Comparison of ENCODE assay signal across 1 cellular context in genomic region chr1:160031368-160032164, GRCh38.
A peak's percentile ranks its signal among the peaks of the same experiment; 100 is the strongest.
TF ChIP-seq lines count a peak whose summit lies in the region.

Gene PIGM (minus strand): TSS chr1:160031990. CDS start chr1:160031739, 251 bp downstream.

TF ChIP-seq in WTC11, 78 proteins besides CTCF, POLR2A, EP300 and RAD21 (continued from another document and continues in another):
- TF ChIP-seq, protein P1, sequence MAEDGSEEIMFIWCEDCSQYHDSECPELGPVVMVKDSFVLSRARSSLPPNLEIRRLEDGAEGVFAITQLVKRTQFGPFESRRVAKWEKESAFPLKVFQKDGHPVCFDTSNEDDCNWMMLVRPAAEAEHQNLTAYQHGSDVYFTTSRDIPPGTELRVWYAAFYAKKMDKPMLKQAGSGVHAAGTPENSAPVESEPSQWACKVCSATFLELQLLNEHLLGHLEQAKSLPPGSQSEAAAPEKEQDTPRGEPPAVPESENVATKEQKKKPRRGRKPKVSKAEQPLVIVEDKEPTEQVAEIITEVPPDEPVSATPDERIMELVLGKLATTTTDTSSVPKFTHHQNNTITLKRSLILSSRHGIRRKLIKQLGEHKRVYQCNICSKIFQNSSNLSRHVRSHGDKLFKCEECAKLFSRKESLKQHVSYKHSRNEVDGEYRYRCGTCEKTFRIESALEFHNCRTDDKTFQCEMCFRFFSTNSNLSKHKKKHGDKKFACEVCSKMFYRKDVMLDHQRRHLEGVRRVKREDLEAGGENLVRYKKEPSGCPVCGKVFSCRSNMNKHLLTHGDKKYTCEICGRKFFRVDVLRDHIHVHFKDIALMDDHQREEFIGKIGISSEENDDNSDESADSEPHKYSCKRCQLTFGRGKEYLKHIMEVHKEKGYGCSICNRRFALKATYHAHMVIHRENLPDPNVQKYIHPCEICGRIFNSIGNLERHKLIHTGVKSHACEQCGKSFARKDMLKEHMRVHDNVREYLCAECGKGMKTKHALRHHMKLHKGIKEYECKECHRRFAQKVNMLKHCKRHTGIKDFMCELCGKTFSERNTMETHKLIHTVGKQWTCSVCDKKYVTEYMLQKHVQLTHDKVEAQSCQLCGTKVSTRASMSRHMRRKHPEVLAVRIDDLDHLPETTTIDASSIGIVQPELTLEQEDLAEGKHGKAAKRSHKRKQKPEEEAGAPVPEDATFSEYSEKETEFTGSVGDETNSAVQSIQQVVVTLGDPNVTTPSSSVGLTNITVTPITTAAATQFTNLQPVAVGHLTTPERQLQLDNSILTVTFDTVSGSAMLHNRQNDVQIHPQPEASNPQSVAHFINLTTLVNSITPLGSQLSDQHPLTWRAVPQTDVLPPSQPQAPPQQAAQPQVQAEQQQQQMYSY (CRISPR knock-in tag; IDR thresholded peaks at IDR 0.05) = peak; percentile 99
- TF ChIP-seq ZNF138 (CRISPR knock-in tag; conservative IDR thresholded peaks at IDR 0.05) (no peak), MXD4 (CRISPR knock-in tag; IDR thresholded peaks at IDR 0.05; ENCODE audit: borderline replicate concordance) (no peak), RORB (CRISPR knock-in tag; IDR thresholded peaks at IDR 0.05) (no peak), ZNF396 (CRISPR knock-in tag; IDR thresholded peaks at IDR 0.05; ENCODE audit: borderline replicate concordance) (no peak), JAZF1 (CRISPR knock-in tag; IDR thresholded peaks at IDR 0.05) (no peak), MYBL2 (CRISPR knock-in tag; IDR thresholded peaks at IDR 0.05) (no peak; the same call in 1 of the 2 replicates), ZNF317 (CRISPR knock-in tag; IDR thresholded peaks at IDR 0.05; ENCODE audit: borderline replicate concordance, low read depth) (no peak), NFE2L1 (CRISPR knock-in tag; IDR thresholded peaks at IDR 0.05) (no peak), FOXK1 (CRISPR knock-in tag; IDR thresholded peaks at IDR 0.05) (peak; percentile 54), IRF2 (CRISPR knock-in tag; IDR thresholded peaks at IDR 0.05; ENCODE audit: borderline replicate concordance, low read depth) (no peak), FOXP1 (CRISPR knock-in tag; IDR thresholded peaks at IDR 0.05; ENCODE audit: borderline replicate concordance) (peak; percentile 69; the same call in 1 of the 2 replicates), ZNF671 (CRISPR knock-in tag; IDR thresholded peaks at IDR 0.05) (no peak), ELF4 (CRISPR knock-in tag; IDR thresholded peaks at IDR 0.05; ENCODE audit: low read depth) (no peak), GRHL2 (CRISPR knock-in tag; IDR thresholded peaks at IDR 0.05; ENCODE audit: insufficient replicate concordance, severe bottlenecking) (no peak), USF2 (CRISPR knock-in tag; IDR thresholded peaks at IDR 0.05) (no peak), ZNF232 (CRISPR knock-in tag; IDR thresholded peaks at IDR 0.05) (0 out of 2 replicates have a peak, but pooled peaks have one; percentile 12), NR2C2 (CRISPR knock-in tag; IDR thresholded peaks at IDR 0.05) (no peak), ZNF219 (CRISPR knock-in tag; IDR thresholded peaks at IDR 0.05; ENCODE audit: borderline replicate concordance) (no peak), ZMAT4 (CRISPR knock-in tag; IDR thresholded peaks at IDR 0.05) (no peak)
- TF ChIP-seq, protein P2, sequence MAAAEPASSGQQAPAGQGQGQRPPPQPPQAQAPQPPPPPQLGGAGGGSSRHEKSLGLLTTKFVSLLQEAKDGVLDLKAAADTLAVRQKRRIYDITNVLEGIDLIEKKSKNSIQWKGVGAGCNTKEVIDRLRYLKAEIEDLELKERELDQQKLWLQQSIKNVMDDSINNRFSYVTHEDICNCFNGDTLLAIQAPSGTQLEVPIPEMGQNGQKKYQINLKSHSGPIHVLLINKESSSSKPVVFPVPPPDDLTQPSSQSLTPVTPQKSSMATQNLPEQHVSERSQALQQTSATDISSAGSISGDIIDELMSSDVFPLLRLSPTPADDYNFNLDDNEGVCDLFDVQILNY (CRISPR knock-in tag; IDR thresholded peaks at IDR 0.05) = peak; percentile 81; the same call in 1 of the 2 replicates
- TF ChIP-seq, protein P3, sequence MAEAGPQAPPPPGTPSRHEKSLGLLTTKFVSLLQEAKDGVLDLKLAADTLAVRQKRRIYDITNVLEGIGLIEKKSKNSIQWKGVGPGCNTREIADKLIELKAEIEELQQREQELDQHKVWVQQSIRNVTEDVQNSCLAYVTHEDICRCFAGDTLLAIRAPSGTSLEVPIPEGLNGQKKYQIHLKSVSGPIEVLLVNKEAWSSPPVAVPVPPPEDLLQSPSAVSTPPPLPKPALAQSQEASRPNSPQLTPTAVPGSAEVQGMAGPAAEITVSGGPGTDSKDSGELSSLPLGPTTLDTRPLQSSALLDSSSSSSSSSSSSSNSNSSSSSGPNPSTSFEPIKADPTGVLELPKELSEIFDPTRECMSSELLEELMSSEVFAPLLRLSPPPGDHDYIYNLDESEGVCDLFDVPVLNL (CRISPR knock-in tag; IDR thresholded peaks at IDR 0.05; ENCODE audit: borderline replicate concordance, low read depth) = no peak
- TF ChIP-seq, protein P4, sequence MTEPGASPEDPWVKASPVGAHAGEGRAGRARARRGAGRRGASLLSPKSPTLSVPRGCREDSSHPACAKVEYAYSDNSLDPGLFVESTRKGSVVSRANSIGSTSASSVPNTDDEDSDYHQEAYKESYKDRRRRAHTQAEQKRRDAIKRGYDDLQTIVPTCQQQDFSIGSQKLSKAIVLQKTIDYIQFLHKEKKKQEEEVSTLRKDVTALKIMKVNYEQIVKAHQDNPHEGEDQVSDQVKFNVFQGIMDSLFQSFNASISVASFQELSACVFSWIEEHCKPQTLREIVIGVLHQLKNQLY (CRISPR knock-in tag; IDR thresholded peaks at IDR 0.05) = no peak
- TF ChIP-seq, protein P5, sequence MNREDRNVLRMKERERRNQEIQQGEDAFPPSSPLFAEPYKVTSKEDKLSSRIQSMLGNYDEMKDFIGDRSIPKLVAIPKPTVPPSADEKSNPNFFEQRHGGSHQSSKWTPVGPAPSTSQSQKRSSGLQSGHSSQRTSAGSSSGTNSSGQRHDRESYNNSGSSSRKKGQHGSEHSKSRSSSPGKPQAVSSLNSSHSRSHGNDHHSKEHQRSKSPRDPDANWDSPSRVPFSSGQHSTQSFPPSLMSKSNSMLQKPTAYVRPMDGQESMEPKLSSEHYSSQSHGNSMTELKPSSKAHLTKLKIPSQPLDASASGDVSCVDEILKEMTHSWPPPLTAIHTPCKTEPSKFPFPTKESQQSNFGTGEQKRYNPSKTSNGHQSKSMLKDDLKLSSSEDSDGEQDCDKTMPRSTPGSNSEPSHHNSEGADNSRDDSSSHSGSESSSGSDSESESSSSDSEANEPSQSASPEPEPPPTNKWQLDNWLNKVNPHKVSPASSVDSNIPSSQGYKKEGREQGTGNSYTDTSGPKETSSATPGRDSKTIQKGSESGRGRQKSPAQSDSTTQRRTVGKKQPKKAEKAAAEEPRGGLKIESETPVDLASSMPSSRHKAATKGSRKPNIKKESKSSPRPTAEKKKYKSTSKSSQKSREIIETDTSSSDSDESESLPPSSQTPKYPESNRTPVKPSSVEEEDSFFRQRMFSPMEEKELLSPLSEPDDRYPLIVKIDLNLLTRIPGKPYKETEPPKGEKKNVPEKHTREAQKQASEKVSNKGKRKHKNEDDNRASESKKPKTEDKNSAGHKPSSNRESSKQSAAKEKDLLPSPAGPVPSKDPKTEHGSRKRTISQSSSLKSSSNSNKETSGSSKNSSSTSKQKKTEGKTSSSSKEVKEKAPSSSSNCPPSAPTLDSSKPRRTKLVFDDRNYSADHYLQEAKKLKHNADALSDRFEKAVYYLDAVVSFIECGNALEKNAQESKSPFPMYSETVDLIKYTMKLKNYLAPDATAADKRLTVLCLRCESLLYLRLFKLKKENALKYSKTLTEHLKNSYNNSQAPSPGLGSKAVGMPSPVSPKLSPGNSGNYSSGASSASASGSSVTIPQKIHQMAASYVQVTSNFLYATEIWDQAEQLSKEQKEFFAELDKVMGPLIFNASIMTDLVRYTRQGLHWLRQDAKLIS (CRISPR knock-in tag; IDR thresholded peaks at IDR 0.05; ENCODE audit: borderline replicate concordance) = no peak
- TF ChIP-seq, protein P6, sequence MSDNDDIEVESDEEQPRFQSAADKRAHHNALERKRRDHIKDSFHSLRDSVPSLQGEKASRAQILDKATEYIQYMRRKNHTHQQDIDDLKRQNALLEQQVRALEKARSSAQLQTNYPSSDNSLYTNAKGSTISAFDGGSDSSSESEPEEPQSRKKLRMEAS (CRISPR knock-in tag; IDR thresholded peaks at IDR 0.05) = peak; percentile 87
- TF ChIP-seq, protein P7, sequence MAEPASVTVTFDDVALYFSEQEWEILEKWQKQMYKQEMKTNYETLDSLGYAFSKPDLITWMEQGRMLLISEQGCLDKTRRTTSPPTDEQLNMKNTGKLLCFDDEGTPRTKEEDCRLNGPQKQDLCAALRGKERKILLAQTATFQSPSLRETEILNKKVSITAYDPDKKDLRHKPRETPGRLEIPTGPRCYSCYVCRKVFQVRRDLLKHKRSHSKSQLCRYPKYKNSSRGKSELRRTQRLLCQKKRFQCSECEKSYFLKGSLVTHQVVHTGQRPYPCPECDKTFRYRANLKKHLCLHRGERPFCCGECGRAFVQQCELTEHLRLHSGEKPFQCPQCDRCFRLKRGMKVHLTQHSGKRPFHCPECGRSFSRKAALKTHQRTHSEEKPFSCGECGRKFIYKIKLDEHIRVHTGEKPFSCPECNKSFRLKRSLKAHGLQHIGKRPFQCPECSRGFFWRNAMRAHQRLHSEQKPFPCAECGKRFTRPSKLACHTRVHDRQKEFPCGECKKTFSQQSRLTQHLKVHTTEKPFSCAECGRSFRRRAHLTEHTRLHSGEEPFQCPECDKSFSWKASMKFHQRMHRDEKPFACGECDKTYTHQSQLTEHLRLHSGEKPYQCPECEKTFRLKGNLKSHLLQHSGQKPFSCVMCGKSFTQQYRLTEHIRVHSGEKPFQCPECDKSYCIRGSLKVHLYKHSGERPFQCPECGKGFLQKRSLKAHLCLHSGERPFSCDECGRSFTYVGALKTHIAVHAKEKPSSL (CRISPR knock-in tag; conservative IDR thresholded peaks at IDR 0.05) = no peak
- TF ChIP-seq, protein P8, sequence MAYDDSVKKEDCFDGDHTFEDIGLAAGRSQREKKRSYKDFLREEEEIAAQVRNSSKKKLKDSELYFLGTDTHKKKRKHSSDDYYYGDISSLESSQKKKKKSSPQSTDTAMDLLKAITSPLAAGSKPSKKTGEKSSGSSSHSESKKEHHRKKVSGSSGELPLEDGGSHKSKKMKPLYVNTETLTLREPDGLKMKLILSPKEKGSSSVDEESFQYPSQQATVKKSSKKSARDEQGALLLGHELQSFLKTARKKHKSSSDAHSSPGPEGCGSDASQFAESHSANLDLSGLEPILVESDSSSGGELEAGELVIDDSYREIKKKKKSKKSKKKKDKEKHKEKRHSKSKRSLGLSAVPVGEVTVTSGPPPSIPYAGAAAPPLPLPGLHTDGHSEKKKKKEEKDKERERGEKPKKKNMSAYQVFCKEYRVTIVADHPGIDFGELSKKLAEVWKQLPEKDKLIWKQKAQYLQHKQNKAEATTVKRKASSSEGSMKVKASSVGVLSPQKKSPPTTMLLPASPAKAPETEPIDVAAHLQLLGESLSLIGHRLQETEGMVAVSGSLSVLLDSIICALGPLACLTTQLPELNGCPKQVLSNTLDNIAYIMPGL (CRISPR knock-in tag; IDR thresholded peaks at IDR 0.05) = peak; percentile 77; the same call in 1 of the 2 replicates
- TF ChIP-seq, protein P9, sequence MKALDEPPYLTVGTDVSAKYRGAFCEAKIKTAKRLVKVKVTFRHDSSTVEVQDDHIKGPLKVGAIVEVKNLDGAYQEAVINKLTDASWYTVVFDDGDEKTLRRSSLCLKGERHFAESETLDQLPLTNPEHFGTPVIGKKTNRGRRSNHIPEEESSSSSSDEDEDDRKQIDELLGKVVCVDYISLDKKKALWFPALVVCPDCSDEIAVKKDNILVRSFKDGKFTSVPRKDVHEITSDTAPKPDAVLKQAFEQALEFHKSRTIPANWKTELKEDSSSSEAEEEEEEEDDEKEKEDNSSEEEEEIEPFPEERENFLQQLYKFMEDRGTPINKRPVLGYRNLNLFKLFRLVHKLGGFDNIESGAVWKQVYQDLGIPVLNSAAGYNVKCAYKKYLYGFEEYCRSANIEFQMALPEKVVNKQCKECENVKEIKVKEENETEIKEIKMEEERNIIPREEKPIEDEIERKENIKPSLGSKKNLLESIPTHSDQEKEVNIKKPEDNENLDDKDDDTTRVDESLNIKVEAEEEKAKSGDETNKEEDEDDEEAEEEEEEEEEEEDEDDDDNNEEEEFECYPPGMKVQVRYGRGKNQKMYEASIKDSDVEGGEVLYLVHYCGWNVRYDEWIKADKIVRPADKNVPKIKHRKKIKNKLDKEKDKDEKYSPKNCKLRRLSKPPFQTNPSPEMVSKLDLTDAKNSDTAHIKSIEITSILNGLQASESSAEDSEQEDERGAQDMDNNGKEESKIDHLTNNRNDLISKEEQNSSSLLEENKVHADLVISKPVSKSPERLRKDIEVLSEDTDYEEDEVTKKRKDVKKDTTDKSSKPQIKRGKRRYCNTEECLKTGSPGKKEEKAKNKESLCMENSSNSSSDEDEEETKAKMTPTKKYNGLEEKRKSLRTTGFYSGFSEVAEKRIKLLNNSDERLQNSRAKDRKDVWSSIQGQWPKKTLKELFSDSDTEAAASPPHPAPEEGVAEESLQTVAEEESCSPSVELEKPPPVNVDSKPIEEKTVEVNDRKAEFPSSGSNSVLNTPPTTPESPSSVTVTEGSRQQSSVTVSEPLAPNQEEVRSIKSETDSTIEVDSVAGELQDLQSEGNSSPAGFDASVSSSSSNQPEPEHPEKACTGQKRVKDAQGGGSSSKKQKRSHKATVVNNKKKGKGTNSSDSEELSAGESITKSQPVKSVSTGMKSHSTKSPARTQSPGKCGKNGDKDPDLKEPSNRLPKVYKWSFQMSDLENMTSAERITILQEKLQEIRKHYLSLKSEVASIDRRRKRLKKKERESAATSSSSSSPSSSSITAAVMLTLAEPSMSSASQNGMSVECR (CRISPR knock-in tag; IDR thresholded peaks at IDR 0.05; ENCODE audit: borderline replicate concordance) = peak; percentile 65; the same call in 1 of the 2 replicates
- TF ChIP-seq, protein P10, sequence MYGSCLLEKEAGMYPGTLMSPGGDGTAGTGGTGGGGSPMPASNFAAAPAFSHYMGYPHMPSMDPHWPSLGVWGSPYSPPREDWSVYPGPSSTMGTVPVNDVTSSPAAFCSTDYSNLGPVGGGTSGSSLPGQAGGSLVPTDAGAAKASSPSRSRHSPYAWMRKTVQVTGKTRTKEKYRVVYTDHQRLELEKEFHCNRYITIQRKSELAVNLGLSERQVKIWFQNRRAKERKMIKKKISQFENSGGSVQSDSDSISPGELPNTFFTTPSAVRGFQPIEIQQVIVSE (CRISPR knock-in tag; IDR thresholded peaks at IDR 0.05; ENCODE audit: borderline replicate concordance) = no peak
